ENCODE assay signal across 13 cellular contexts in the genomic region with DNA sequence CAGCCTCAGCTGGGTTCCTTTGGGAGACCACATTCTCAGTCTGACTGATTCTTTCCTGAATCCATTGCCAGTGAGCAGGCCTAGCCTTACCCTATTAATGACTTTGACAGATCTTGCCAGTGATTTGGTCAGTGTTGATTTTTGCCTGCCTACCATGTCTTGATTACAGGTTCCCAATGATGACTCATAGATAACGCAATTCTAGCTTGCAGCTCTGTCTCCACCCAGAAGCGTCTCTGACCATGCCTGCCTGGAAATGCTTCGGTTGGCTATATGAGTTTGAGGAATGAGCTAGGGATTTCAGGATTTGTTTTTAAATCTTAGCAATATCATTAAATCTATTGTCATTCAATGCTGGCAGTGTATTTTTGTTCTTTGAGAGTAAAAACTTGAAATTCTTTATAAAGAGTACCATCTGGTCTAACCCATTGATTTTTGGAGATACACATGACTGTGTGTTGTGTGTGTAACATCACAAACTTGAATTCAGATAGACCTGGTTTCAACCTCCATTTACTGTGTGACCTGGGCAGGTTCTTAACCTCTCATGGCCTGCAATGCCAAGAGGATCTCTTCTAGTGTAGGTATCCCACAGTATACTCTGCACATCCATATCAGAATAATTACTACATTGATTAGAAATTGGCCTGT. TPM values are rescaled to one million over a fixed set of nuclear protein-coding genes. Genes with fewer than 3 reads are reported as not detected.
DNase-seq lines count a peak whose midpoint lies in the region; ATAC-seq, FAIRE-seq and TF ChIP-seq lines count a peak whose summit lies in the region.
"Had no signal": no experiment of that assay in that cellular context is flagged by ENCODE, and none has a peak within 500 bp of the region (broad histone marks: within the 10 kb centered on the region; RNA-seq: fewer than 3 reads in every experiment).

No MANE protein-coding gene starts in this region.

- TF ChIP-seq CTCF in gastroesophageal sphincter (IDR thresholded peaks at IDR 0.05) (no peak), sigmoid colon (IDR thresholded peaks at IDR 0.05) (no peak)

- ATAC-seq in gastroesophageal sphincter (peak; percentile 91), HG03571 (IDR thresholded peaks at IDR 0.05; ENCODE audit: unreplicated experiment) (no peak)

- DNase-seq in SIG-M5 treated with dmso at 0.1 percent for 504 hours (lab: John Stamatoyannopoulos, UW; ENCODE audit: unreplicated experiment) (peak; percentile 44), SIG-M5 (lab: John Stamatoyannopoulos, UW) (no peak), RCC 7860 (ENCODE audit: low spot score) (peak; percentile 59), urothelium cell line (ENCODE audit: low spot score) (peak; percentile 8), sigmoid colon (no peak), cerebellar nuclear complex (lab: John Stamatoyannopoulos, UW) (no peak)
- DNase-seq: activated naive CD4-positive, alpha-beta T cell treated with anti-CD3 and anti-CD28 coated beads, Interleukin-2, amount 10 ng/mL, durations not matched to agents 7 days and 5 days; NCI-H526; WERI-Rb-1 had no signal

- TF ChIP-seq EP300 in gastroesophageal sphincter (IDR thresholded peaks at IDR 0.05) = no peak
- no peak for TF ChIP-seq EP300 in sigmoid colon (IDR thresholded peaks at IDR 0.05)

- no peaks in the 10 kb centered on the region for H3K4me1 ChIP-seq in gastroesophageal sphincter
- no peaks in the 10 kb centered on the region for H3K4me1 ChIP-seq in sigmoid colon

- H3K4me3 ChIP-seq in gastroesophageal sphincter (no peak overlapping the region), sigmoid colon (no peak overlapping the region)
- H3K4me3 ChIP-seq: GM12878 had no signal

- TF ChIP-seq POLR2A in gastroesophageal sphincter (IDR thresholded peaks at IDR 0.05) (no peak), sigmoid colon (IDR thresholded peaks at IDR 0.05) (no peak)

- FAIRE-seq in RCC 7860 (lab: Jason Lieb, UNC) = peak; percentile 26
- no peak for FAIRE-seq in urothelium cell line (lab: Jason Lieb, UNC)
- FAIRE-seq: GM12878, H1 had no signal

- intact Hi-C loops in sigmoid colon (cut with DNase I) = no loop called here

- WGBS in gastroesophageal sphincter (ENCODE audit: low coverage in 1 of 2), 2 donors = 69 to 78% methylated on average over 3 of the region's 3 CpGs
- WGBS in sigmoid colon, 2 donors = 85 to 87% methylated on average over 3 of the region's 3 CpGs

- no peaks in the 10 kb centered on the region for H3K9me3 ChIP-seq in gastroesophageal sphincter
- no peaks in the 10 kb centered on the region for H3K9me3 ChIP-seq in sigmoid colon

- H3K36me3 ChIP-seq in gastroesophageal sphincter (no peaks in the 10 kb centered on the region), sigmoid colon (no peaks in the 10 kb centered on the region)
- H3K36me3 ChIP-seq: WERI-Rb-1 had no signal

- no peaks in the 10 kb centered on the region for H3K27me3 ChIP-seq in gastroesophageal sphincter
- H3K27me3 ChIP-seq in sigmoid colon = no peaks in the 10 kb centered on the region

- H3K27ac ChIP-seq in gastroesophageal sphincter (no peak overlapping the region), sigmoid colon (no peak overlapping the region)
- H3K27ac ChIP-seq: WERI-Rb-1 had no signal

RNA-seq across cellular contexts. Expression of a gene that starts 57.0 kb away (rescaled TPM):
- 1 to 10 TPM in 2 of 4 donors, not detected in 2; 1.0 to 2.6 TPM for total RNA-seq in gastroesophageal sphincter
- 1 to 10 TPM in 3 of 4 donors, not detected in 1; 1.3 to 2.1 (median 1.4) TPM for total RNA-seq in sigmoid colon
- polyA plus RNA-seq in sigmoid colon = 1 to 10 TPM in 1 of 3 donors, not detected in 2; 2.0 TPM

Comparison
In these comparisons a context has a peak if more than half of its experiments do, and no peak if none do; other contexts are left out.
1. DNase-seq: peak in SIG-M5 treated with dmso at 0.1 percent for 504 hours (single experiment), RCC 7860 (single experiment) and urothelium cell line (single experiment); none in SIG-M5 (single experiment), sigmoid colon (single experiment) and cerebellar nuclear complex (0 of 2).